In the genomic region with DNA sequence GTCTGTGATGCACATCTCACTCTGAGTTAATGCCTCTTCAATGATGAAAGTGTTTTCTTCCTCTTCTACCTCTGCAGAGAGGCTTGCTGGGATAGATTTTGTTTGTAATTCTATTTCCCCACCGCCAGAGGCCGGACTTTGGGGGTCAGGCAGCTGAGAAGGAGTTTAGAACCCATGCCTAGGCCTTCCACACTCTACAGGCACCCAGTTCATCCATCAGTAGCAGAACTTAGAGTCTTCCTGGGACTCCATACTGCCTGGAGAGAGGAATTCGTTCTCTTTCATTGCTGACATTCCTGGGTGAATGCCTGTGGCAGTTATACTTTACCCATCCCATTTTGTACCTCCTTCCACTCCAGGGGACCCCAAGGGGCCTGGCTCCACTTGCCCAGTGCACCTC, we compare ENCODE assay signal across 19 cellular contexts. TPM values are rescaled to one million over a fixed set of nuclear protein-coding genes. Genes with fewer than 3 reads are reported as not detected.
"Had no signal": no experiment of that assay in that cellular context is flagged by ENCODE, and none has a peak within 500 bp of the region (broad histone marks: within the 10 kb centered on the region; RNA-seq: fewer than 3 reads in every experiment).

No MANE protein-coding gene starts in this region.

- H3K4me3 Mint-ChIP-seq: activated B cell treated with CpG ODN at 0.5 μM for 24 hours; activated CD8-positive, alpha-beta T cell treated with anti-CD3 and anti-CD28 coated beads for 36 hours; activated naive CD4-positive, alpha-beta T cell treated with anti-CD3 and anti-CD28 coated beads, Interleukin-2, amount 50 U/mL, for 24 hours; activated T-cell treated with anti-CD3 and anti-CD28 coated beads, Interleukin-2, amount 50 U/mL, for 72 hours; T-helper 17 cell had no signal

- H3K9me3 Mint-ChIP-seq: activated B cell treated with CpG ODN at 0.5 μM for 24 hours; activated CD8-positive, alpha-beta T cell treated with anti-CD3 and anti-CD28 coated beads for 36 hours; activated naive CD4-positive, alpha-beta T cell treated with anti-CD3 and anti-CD28 coated beads, Interleukin-2, amount 50 U/mL, for 24 hours; activated T-cell treated with anti-CD3 and anti-CD28 coated beads, Interleukin-2, amount 50 U/mL, for 72 hours had no signal

- FAIRE-seq: RCC 7860 had no signal

- H3K36me3 ChIP-seq: breast epithelium had no signal

- DNase-seq: activated B cell treated with CpG ODN at 0.5 μM for 24 hours; activated CD8-positive, alpha-beta memory T cell treated with anti-CD3 and anti-CD28 coated beads, Interleukin-2, amount 50 U/mL, for 4 hours; activated CD8-positive, alpha-beta T cell treated with anti-CD3 and anti-CD28 coated beads for 36 hours; activated T-cell treated with anti-CD3 and anti-CD28 coated beads, Interleukin-2, amount 50 U/mL, for 72 hours; aorta; caudate nucleus; MG63; NCI-H1105 treated with DMSO at 0.1 percent for 48 hours; NCI-H187 treated with DMSO at 0.1 percent for 48 hours; NCI-H2081 treated with DMSO at 0.1 percent for 48 hours; NCI-H446; NCI-H524; SIG-M5; T-helper 17 cell; T-helper 9 cell had no signal

- H3K27me3 ChIP-seq: breast epithelium, MG63 had no signal

- H3K27me3 Mint-ChIP-seq: activated B cell treated with CpG ODN at 0.5 μM for 24 hours; activated CD8-positive, alpha-beta T cell treated with anti-CD3 and anti-CD28 coated beads for 36 hours; activated naive CD4-positive, alpha-beta T cell treated with anti-CD3 and anti-CD28 coated beads, Interleukin-2, amount 50 U/mL, for 24 hours; T-helper 17 cell had no signal

- H3K27ac Mint-ChIP-seq: activated B cell treated with CpG ODN at 0.5 μM for 24 hours; activated CD8-positive, alpha-beta T cell treated with anti-CD3 and anti-CD28 coated beads for 36 hours; activated naive CD4-positive, alpha-beta T cell treated with anti-CD3 and anti-CD28 coated beads, Interleukin-2, amount 50 U/mL, for 24 hours; activated T-cell treated with anti-CD3 and anti-CD28 coated beads, Interleukin-2, amount 50 U/mL, for 72 hours; T-helper 17 cell had no signal

- H3K27ac ChIP-seq: breast epithelium had no signal

- H3K4me1 ChIP-seq: breast epithelium had no signal

- H3K4me1 Mint-ChIP-seq: activated B cell treated with CpG ODN at 0.5 μM for 24 hours; activated naive CD4-positive, alpha-beta T cell treated with anti-CD3 and anti-CD28 coated beads, Interleukin-2, amount 50 U/mL, for 24 hours; T-helper 17 cell had no signal

- H3K4me3 ChIP-seq: breast epithelium, MG63 had no signal

- H3K9me3 ChIP-seq: breast epithelium, MG63 had no signal

- ATAC-seq: activated CD8-positive, alpha-beta T cell treated with anti-CD3 and anti-CD28 coated beads for 36 hours; T-helper 17 cell had no signal

RNA-seq across cellular contexts. Expression of a gene that starts 55.9 kb away (rescaled TPM):
- total RNA-seq: activated B cell treated with CpG ODN at 0.5 μM for 24 hours; activated CD8-positive, alpha-beta T cell treated with anti-CD3 and anti-CD28 coated beads for 36 hours; activated T-cell treated with anti-CD3 and anti-CD28 coated beads, Interleukin-2, amount 50 U/mL, for 72 hours; aorta; breast epithelium; cerebellum; T-helper 17 cell had no signal
- polyA plus RNA-seq: aorta had no signal
